Comparison of ENCODE assay signal across 16 cellular contexts in genomic region chr1:184069675-184070074, GRCh38. TPM values are rescaled to one million over a fixed set of nuclear protein-coding genes. Genes with fewer than 3 reads are reported as not detected.
"Had no signal": no experiment of that assay in that cellular context is flagged by ENCODE, and none has a peak within 500 bp of the region (broad histone marks: within the 10 kb centered on the region; RNA-seq: fewer than 3 reads in every experiment).

No MANE protein-coding gene starts in this region.

- H3K9me3 ChIP-seq: esophagus squamous epithelium had no signal

- DNase-seq: activated CD4-positive, alpha-beta T cell treated with anti-CD3 and anti-CD28 coated beads, Interleukin-2, amount 50 U/mL, for 48 hours; activated effector memory CD4-positive, alpha-beta T cell treated with Interleukin-2 at 50 U/mL for 16 hours; activated naive CD4-positive, alpha-beta T cell treated with anti-CD3 and anti-CD28 coated beads, Interleukin-2, amount 50 U/mL, for 16 hours; activated T-cell treated with anti-CD3 and anti-CD28 coated beads, Interleukin-2, amount 50 U/mL, for 1 hour; amygdala; effector CD8-positive, alpha-beta T cell; esophagus squamous epithelium; glutamatergic neuron; hypothalamus; kidney glomerular epithelial cell; nephron progenitor cell; right cardiac atrium; SW 1271 had no signal

- H3K4me1 ChIP-seq: esophagus squamous epithelium, foreskin keratinocyte had no signal

- H3K27ac ChIP-seq: esophagus squamous epithelium, foreskin keratinocyte had no signal

- H3K27me3 ChIP-seq: esophagus squamous epithelium, foreskin keratinocyte had no signal

- H3K4me3 ChIP-seq: esophagus squamous epithelium, smooth muscle cell had no signal

RNA-seq across cellular contexts. Expression of gene COLGALT2, which starts 32.1 kb away (rescaled TPM):
- total RNA-seq: endothelial cell of umbilical vein had no signal
